Comparison of ENCODE assay signal across 35 cellular contexts in genomic region chr11:105648762-105649161, GRCh38. TPM values are rescaled to one million over a fixed set of nuclear protein-coding genes. Genes with fewer than 3 reads are reported as not detected.
"Had no signal": no experiment of that assay in that cellular context is flagged by ENCODE, and none has a peak within 500 bp of the region (broad histone marks: within the 10 kb centered on the region; RNA-seq: fewer than 3 reads in every experiment).

No MANE protein-coding gene starts in this region.

- H3K4me3 ChIP-seq: adrenal gland, ascending aorta, body of pancreas, breast epithelium, cardiac muscle cell had no signal

- H3K9me3 ChIP-seq: adrenal gland, ascending aorta, body of pancreas, breast epithelium had no signal

- H3K27me3 ChIP-seq: adrenal gland, ascending aorta, body of pancreas, brain microvascular endothelial cell, breast epithelium, cardiac muscle cell had no signal

- ATAC-seq: activated naive CD4-positive, alpha-beta T cell treated with anti-CD3 and anti-CD28 coated beads, Interleukin-2, amount 50 U/mL, for 72 hours; activated naive CD8-positive, alpha-beta T cell treated with anti-CD3 and anti-CD28 coated beads, Interleukin-2, amount 50 U/mL, for 24 hours; activated T-cell treated with anti-CD3 and anti-CD28 coated beads, Interleukin-2, amount 50 U/mL, for 4 hours; activated T-cell treated with anti-CD3 and anti-CD28 coated beads, Interleukin-2, amount 50 U/mL, for 72 hours; activated T-helper 17 cell treated with anti-CD3 and anti-CD28 coated beads, Interleukin-2, amount 50 U/mL, for 72 hours; body of pancreas had no signal

- H3K4me1 ChIP-seq: adrenal gland, ascending aorta, body of pancreas, breast epithelium had no signal

- DNase-seq: activated effector memory CD4-positive, alpha-beta T cell treated with anti-CD3 and anti-CD28 coated beads, Interleukin-2, amount 50 U/mL, for 16 hours; activated effector memory CD4-positive, alpha-beta T cell treated with Interleukin-2 at 50 U/mL for 16 hours; activated gamma-delta T cell; activated gamma-delta T cell treated with Interleukin-2 at 50 U/mL for 16 hours; activated naive CD4-positive, alpha-beta T cell; activated naive CD4-positive, alpha-beta T cell treated with anti-CD3 and anti-CD28 coated beads for 36 hours; activated naive CD4-positive, alpha-beta T cell treated with anti-CD3 and anti-CD28 coated beads, Interleukin-2, amount 10 ng/mL, durations not matched to agents 7 days and 5 days; activated naive CD4-positive, alpha-beta T cell treated with anti-CD3 and anti-CD28 coated beads, Interleukin-2, amount 50 U/mL, for 16 hours; activated naive CD4-positive, alpha-beta T cell treated with Interleukin-2 at 50 U/mL for 16 hours; activated naive CD8-positive, alpha-beta T cell treated with anti-CD3 and anti-CD28 coated beads for 36 hours; activated naive CD8-positive, alpha-beta T cell treated with anti-CD3 and anti-CD28 coated beads, Interleukin-2, amount 10 ng/mL, durations not matched to agents 7 days and 5 days; activated naive CD8-positive, alpha-beta T cell treated with anti-CD3 and anti-CD28 coated beads, Interleukin-2, amount 50 U/mL, for 24 hours; activated T-cell treated with anti-CD3 and anti-CD28 coated beads, Interleukin-2, amount 50 U/mL, for 1 hour; activated T-cell treated with anti-CD3 and anti-CD28 coated beads, Interleukin-2, amount 50 U/mL, for 24 hours; activated T-cell treated with anti-CD3 and anti-CD28 coated beads, Interleukin-2, amount 50 U/mL, for 4 hours; activated T-cell treated with anti-CD3 and anti-CD28 coated beads, Interleukin-2, amount 50 U/mL, for 48 hours; activated T-cell treated with anti-CD3 and anti-CD28 coated beads, Interleukin-2, amount 50 U/mL, for 72 hours; adrenal gland; amniotic stem cell; amygdala; anterior cingulate cortex; aorta; body of pancreas; brain microvascular endothelial cell; central memory CD4-positive, alpha-beta T cell; cerebellar nuclear complex had no signal

- H3K27ac ChIP-seq: adrenal gland, ascending aorta, body of pancreas, brain microvascular endothelial cell, breast epithelium, cardiac muscle cell had no signal

- H3K36me3 ChIP-seq: adrenal gland, ascending aorta, brain microvascular endothelial cell, breast epithelium, cardiac muscle cell had no signal

RNA-seq across cellular contexts. Expression of gene GRIA4, which starts 38.9 kb away (rescaled TPM):
- total RNA-seq: activated naive CD4-positive, alpha-beta T cell treated with anti-CD3 and anti-CD28 coated beads for 36 hours; activated naive CD4-positive, alpha-beta T cell treated with anti-CD3 and anti-CD28 coated beads, Interleukin-2, amount 50 U/mL, for 72 hours; activated naive CD8-positive, alpha-beta T cell treated with anti-CD3 and anti-CD28 coated beads for 36 hours; activated naive CD8-positive, alpha-beta T cell treated with anti-CD3 and anti-CD28 coated beads, Interleukin-2, amount 10 ng/mL, durations not matched to agents 7 days and 5 days; activated T-cell treated with anti-CD3 and anti-CD28 coated beads, Interleukin-2, amount 50 U/mL, for 4 hours; activated T-cell treated with anti-CD3 and anti-CD28 coated beads, Interleukin-2, amount 50 U/mL, for 72 hours; activated T-helper 1 cell treated with anti-CD3 and anti-CD28 coated beads, Interleukin-12 subunit alpha, Interleukin-12 subunit beta, Interleukin-2, Interleukin-4 antibody, amounts not matched to agents 30 ng/mL and 10 ng/mL and 1 ng/mL, durations not matched to agents 14 hours and 24 hours and 36 hours; activated T-helper 17 cell treated with anti-CD3 and anti-CD28 coated beads, Interleukin-2, amount 50 U/mL, for 72 hours; activated T-helper 2 cell treated with anti-CD3 and anti-CD28 coated beads, Interferon-gamma antibody, Interleukin-2, Interleukin-4, amounts not matched to agents 10 μg/mL and 5 μg/mL and 100 μg/mL, durations not matched to agents 14 hours and 24 hours and 36 hours; ascending aorta; bronchial epithelial cell; chondrocyte had no signal
